ENCODE assay signal across 18 cellular contexts in genomic region chr15:81942655-81943054, GRCh38.
"Had no signal": no experiment of that assay in that cellular context is flagged by ENCODE, and none has a peak within 500 bp of the region (broad histone marks: within the 10 kb centered on the region; RNA-seq: fewer than 3 reads in every experiment).

No MANE protein-coding gene starts in this region.

- H3K27ac ChIP-seq: RWPE1 had no signal

- ATAC-seq: Panc1, PC-3 had no signal

- H3K4me2 ChIP-seq: SK-N-SH had no signal

- DNase-seq: NCI-H1092, NCI-H1105 treated with DMSO at 0.1 percent for 48 hours, NCI-H1417 treated with DMSO at 0.1 percent for 48 hours, NCI-H146, NCI-H1694 treated with DMSO at 0.1 percent for 48 hours, NCI-H1930, NCI-H2081, NCI-H2107, NCI-H446, NCI-H510A, NCI-H69, NCI-H774, PC-3, SHP77, SK-N-SH, T-helper 1 cell had no signal

- H3K9ac ChIP-seq: SK-N-SH had no signal
